In genomic region chr3:156465222-156465621, GRCh38 we compare ENCODE assay signal across 19 cellular contexts.
DNase-seq lines count a peak whose midpoint lies in the region; ATAC-seq and TF ChIP-seq lines count a peak whose summit lies in the region.
"Had no signal": no experiment of that assay in that cellular context is flagged by ENCODE, and none has a peak within 500 bp of the region (broad histone marks: within the 10 kb centered on the region; RNA-seq: fewer than 3 reads in every experiment).

No MANE protein-coding gene starts in this region.

- ATAC-seq in left ventricle myocardium superior, result peak; percentile 53
- ATAC-seq: GM12878 had no signal

- H3K4me3 ChIP-seq in ascending aorta (peak overlapping the region in 1 of 2 donors; percentile 0), adrenal gland (no peak overlapping the region)
- H3K4me3 ChIP-seq: BLaER1 treated with 17β-estradiol and CSF1 and Interleukin-3, amounts not matched to agents 10 nM and 100 nM; GM12878; Peyer's patch had no signal

- peak overlapping the region; percentile 41 to 79 for H3K27ac ChIP-seq in ascending aorta
- no peak overlapping the region for H3K27ac ChIP-seq in adrenal gland
- H3K27ac ChIP-seq: BLaER1 treated with 17β-estradiol and CSF1 and Interleukin-3, amounts not matched to agents 10 nM and 100 nM; Peyer's patch had no signal

- peaks cover 2 to 33% of the 10 kb centered on the region in 2 donors for H3K4me1 ChIP-seq in ascending aorta
- no peaks in the 10 kb centered on the region for H3K4me1 ChIP-seq in adrenal gland (replicated peaks in 1 of 2)
- H3K4me1 ChIP-seq: BLaER1 treated with 17β-estradiol and CSF1 and Interleukin-3, amounts not matched to agents 10 nM and 100 nM; Peyer's patch had no signal

- TF ChIP-seq CTCF in ascending aorta (IDR thresholded peaks at IDR 0.05) (no peak), adrenal gland (IDR thresholded peaks at IDR 0.05) (no peak)

- no peaks in the 10 kb centered on the region for H3K36me3 ChIP-seq in ascending aorta
- no peaks in the 10 kb centered on the region for H3K36me3 ChIP-seq in adrenal gland (replicated peaks in 1 of 2)
- H3K36me3 ChIP-seq: BLaER1 treated with 17β-estradiol and CSF1 and Interleukin-3, amounts not matched to agents 10 nM and 100 nM; Peyer's patch had no signal

- DNase-seq in left ventricle myocardium superior, result no peak
- no peak for DNase-seq in cardiac septum (ENCODE audit: low spot score)
- no peak for DNase-seq in ascending aorta (ENCODE audit: low spot score in 2 of 2)
- peak; percentile 32 for DNase-seq in left kidney (ENCODE audit: low read depth, low spot score)
- DNase-seq in central memory CD4-positive, alpha-beta T cell, result no peak
- DNase-seq in NCI-H2081 (lab: John Stamatoyannopoulos, UW), result no peak
- no peak for DNase-seq in NCI-H82 treated with DMSO at 0.1 percent for 48 hours (lab: John Stamatoyannopoulos, UW; ENCODE audit: unreplicated experiment)
- no peak for DNase-seq in adrenal gland
- DNase-seq: CD8-positive, alpha-beta memory T cell; GDM1; KG1; NCI-H1048; NCI-H146; NCI-H2081 treated with DMSO at 0.1 percent for 48 hours; NCI-H510A treated with DMSO at 0.1 percent for 48 hours; NCI-H82; Peyer's patch had no signal

- H3K9me3 ChIP-seq in ascending aorta (no peaks in the 10 kb centered on the region), adrenal gland (replicated peaks in 1 of 3) (no peaks in the 10 kb centered on the region)
- H3K9me3 ChIP-seq: BLaER1 treated with 17β-estradiol and CSF1 and Interleukin-3, amounts not matched to agents 10 nM and 100 nM; Peyer's patch had no signal

- no peaks in the 10 kb centered on the region for H3K27me3 ChIP-seq in ascending aorta
- no peaks in the 10 kb centered on the region for H3K27me3 ChIP-seq in adrenal gland
- H3K27me3 ChIP-seq: BLaER1 treated with 17β-estradiol and CSF1 and Interleukin-3, amounts not matched to agents 10 nM and 100 nM; Peyer's patch had no signal

- intact Hi-C loops in left ventricle myocardium superior (cut with micrococcal nuclease) (no loop called here), cardiac septum (cut with DNase I) (no loop called here), ascending aorta (cut with DNase I) (no loop called here), adrenal gland (cut with DNase I) (no loop called here)

- TF ChIP-seq POLR2A in adrenal gland (IDR thresholded peaks at IDR 0.05), result no peak

- 37 to 50% (median 49%) methylated on average over 3 of the region's 3 CpGs for WGBS in adrenal gland, 4 donors

Comparison
In these comparisons a context has a peak if more than half of its experiments do, and no peak if none do; other contexts are left out.
1. H3K27ac ChIP-seq: peak in ascending aorta (2 of 2); none in adrenal gland (0 of 5).